In genomic region chr2:55049794-55050132, GRCh38 we compare ENCODE assay signal across 8 cellular contexts. TPM values are rescaled to one million over a fixed set of nuclear protein-coding genes. Genes with fewer than 3 reads are reported as not detected.
DNase-seq lines count a peak whose midpoint lies in the region; ATAC-seq and TF ChIP-seq lines count a peak whose summit lies in the region.

No MANE protein-coding gene starts in this region.

- peak; percentile 0 for ATAC-seq in HG03159 (IDR thresholded peaks at IDR 0.05; ENCODE audit: unreplicated experiment)
- ATAC-seq in upper lobe of right lung = no peak

- no peaks in the 10 kb centered on the region for H3K27me3 ChIP-seq in Caco-2 (replicated peaks; ENCODE audit: control insufficient read depth, insufficient read depth, low read length)
- H3K27me3 ChIP-seq in upper lobe of right lung = no peaks in the 10 kb centered on the region

- CTCF ChIA-PET in Caco-2 (lab: Charles Lee) = interaction anchor here (0.6 to 2.0 kb wide), 12 partner anchors 12 to 345 kb away, joined by 3 to 16 read pairs (median 6); no protein-coding TSS in a partner anchor

- POLR2A ChIA-PET in Caco-2 (lab: Charles Lee) = interaction anchor here (0.5 to 1.6 kb wide), 8 partner anchors 24 to 492 kb away, joined by 3 to 12 read pairs (median 8); partner anchors contain the start of genes CLHC1 and RPS27A

- peak overlapping the region; percentile 87 for H3K4me3 ChIP-seq in Caco-2 (ENCODE audit: low read depth, low read length)
- peak overlapping the region; percentile 91 for H3K4me3 ChIP-seq in astrocyte of the cerebellum (ENCODE audit: low read depth, low read length)
- peak overlapping the region; percentile 82 for H3K4me3 ChIP-seq in lower leg skin (ENCODE audit: low read depth, poor library complexity, severe bottlenecking)
- peak overlapping the region; percentile 91 for H3K4me3 ChIP-seq in upper lobe of right lung

- H3K4me3 Mint-ChIP-seq in Caco-2 (ENCODE audit: unreplicated experiment) = peak overlapping the region; percentile 88

- WGBS in lower leg skin, 2 donors = 0 to 1% methylated on average over 18 to 28 of the region's 45 CpGs

- H3K27ac Mint-ChIP-seq in Caco-2 (ENCODE audit: unreplicated experiment) = peak overlapping the region; percentile 89

- no peaks in the 10 kb centered on the region for H3K36me3 ChIP-seq in Caco-2 (ENCODE audit: control insufficient read depth, insufficient read depth, low read length)
- H3K36me3 ChIP-seq in upper lobe of right lung = no peaks in the 10 kb centered on the region

- no peaks in the 10 kb centered on the region for H3K27me3 Mint-ChIP-seq in Caco-2 (ENCODE audit: insufficient read depth, unreplicated experiment)

- peaks cover 26% of the 10 kb centered on the region for H3K4me1 Mint-ChIP-seq in Caco-2 (ENCODE audit: low read depth, unreplicated experiment)

- BruUV-seq in Caco-2 (replicated peaks; lab: Mats Ljungman, UMichigan) = no TSS peak

- peaks cover 41% of the 10 kb centered on the region for H3K36me3 Mint-ChIP-seq in Caco-2 (ENCODE audit: insufficient read depth, unreplicated experiment)

- DNase-seq in Caco-2 (no peak), astrocyte of the cerebellum (ENCODE audit: low read depth) (no peak), lower leg skin (ENCODE audit: low spot score in 2 of 2) (no peak), upper lobe of right lung (no peak), A172 (ENCODE audit: low spot score) (no peak), glomerular visceral epithelial cell (ENCODE audit: extremely low spot score) (no peak), NCI-H2081 treated with DMSO at 0.1 percent for 48 hours (lab: John Stamatoyannopoulos, UW) (no peak)

- H3K27ac ChIP-seq in upper lobe of right lung = peak overlapping the region; percentile 95

- H3K9me3 ChIP-seq in Caco-2 (no peaks in the 10 kb centered on the region), upper lobe of right lung (no peaks in the 10 kb centered on the region)

- no peaks in the 10 kb centered on the region for H3K9me3 Mint-ChIP-seq in Caco-2 (ENCODE audit: unreplicated experiment)

- H3K4me1 ChIP-seq in Caco-2 (peaks cover 48% of the 10 kb centered on the region), upper lobe of right lung (peaks cover 35% of the 10 kb centered on the region)

- no peak for TF ChIP-seq POLR2A in lower leg skin (IDR thresholded peaks at IDR 0.05)

- in situ Hi-C loops in astrocyte of the cerebellum (cut with HindIII; ENCODE audit: low sequenced_read_pairs) = no loop called here

- intact Hi-C loops in Caco-2 (cut with micrococcal nuclease; ENCODE audit: unreplicated experiment) (loop anchor here (1.0 to 5.0 kb wide), 6 partner anchors 20 to 477 kb away; partner anchors contain the start of genes CLHC1 and RPS27A), lower leg skin (cut with DNase I; ENCODE audit: low total_unique reads) (loop anchor here (10.0 kb wide), 1 partner anchor 115 kb away; no protein-coding TSS in a partner anchor), upper lobe of right lung (cut with DNase I) (loop anchor here (10.0 kb wide), 1 partner anchor 115 kb away; no protein-coding TSS in a partner anchor)

- TF ChIP-seq CTCF in Caco-2 (IDR thresholded peaks at IDR 0.05; ENCODE audit: insufficient read depth in 1 of 2, low read depth in 1 of 2, low read length in 1 of 2, severe bottlenecking in 1 of 2, unreplicated experiment in 1 of 2) = peak in 1 of 2 experiments; percentile 11
- TF ChIP-seq CTCF in astrocyte of the cerebellum (IDR thresholded peaks at IDR 0.05; ENCODE audit: low read depth, low read length, missing control alignments) = no peak
- no peak for TF ChIP-seq CTCF in lower leg skin (IDR thresholded peaks at IDR 0.05)
- peak; percentile 4 for TF ChIP-seq CTCF in upper lobe of right lung (IDR thresholded peaks at IDR 0.05)

RNA-seq across cellular contexts. Expression of gene RTN4, which starts 0.5 kb away (rescaled TPM):
- total RNA-seq in Caco-2 (2022) = 231 and 236 TPM in 2 replicates
- total RNA-seq in lower leg skin = 100 to 1,000 TPM; 249 to 292 (median 276) TPM
- total RNA-seq in upper lobe of right lung = 275 TPM
- total RNA-seq in A172 (2014; rRNA removed; shearing (Covaris generic)) = 256 and 361 TPM in 2 replicates
